In the genomic region with DNA sequence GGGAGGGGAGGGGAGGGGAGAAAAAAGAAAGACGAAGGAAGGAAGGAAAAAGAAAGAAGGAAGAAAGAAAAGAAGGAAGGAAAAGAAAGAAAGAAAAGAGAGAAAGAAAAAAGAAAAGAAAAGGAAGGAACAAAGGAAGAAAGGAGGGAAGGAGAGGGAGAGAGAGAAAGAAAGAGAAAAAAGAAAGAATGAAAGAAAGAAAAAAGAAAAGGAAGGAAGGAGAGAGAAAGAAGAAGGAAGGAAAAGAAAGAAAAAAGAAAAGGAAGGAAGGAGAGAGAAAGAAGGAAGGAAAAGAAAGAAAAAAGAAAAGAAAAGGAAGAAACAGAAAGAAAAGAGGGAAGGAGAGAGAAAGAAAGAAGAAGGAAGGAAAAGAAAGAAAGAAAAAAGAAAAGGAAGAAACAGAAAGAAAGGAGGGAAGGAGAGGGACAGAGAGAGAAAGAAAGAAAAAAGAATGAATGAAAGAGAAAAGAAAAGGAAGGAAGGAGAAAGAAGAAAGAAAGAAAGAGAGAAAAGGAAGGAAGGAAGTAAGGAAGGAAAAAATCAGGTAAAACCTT, we compare ENCODE assay signal across 1 cellular context.
TF ChIP-seq lines count a peak whose summit lies in the region.

No MANE protein-coding gene starts in this region.

TF ChIP-seq in HCT116, 20 proteins besides CTCF, POLR2A, EP300 and RAD21:
- TF ChIP-seq JUND (IDR thresholded peaks at IDR 0.05) (no peak), ELF1 (IDR thresholded peaks at IDR 0.05; ENCODE audit: borderline replicate concordance, low read depth) (no peak), EGR1 (IDR thresholded peaks at IDR 0.05; ENCODE audit: low read depth) (no peak), EZH2 (IDR thresholded peaks at IDR 0.05) (no peak), EZH2phosphoT487 (IDR thresholded peaks at IDR 0.05; ENCODE audit: borderline replicate concordance) (no peak), ZNF274 (IDR thresholded peaks at IDR 0.05; ENCODE audit: low read depth, low read length) (no peak), SRF (IDR thresholded peaks at IDR 0.05; ENCODE audit: low read depth) (no peak), SIN3A (IDR thresholded peaks at IDR 0.05; ENCODE audit: low read depth) (no peak), YY1 (IDR thresholded peaks at IDR 0.05; ENCODE audit: extremely low read depth, insufficient replicate concordance, low read depth, low read length) (no peak), TCF7L2 (IDR thresholded peaks at IDR 0.05; ENCODE audit: borderline replicate concordance, extremely low read depth, insufficient read depth, insufficient read length) (no peak), SP1 (IDR thresholded peaks at IDR 0.05; ENCODE audit: low read depth) (no peak), CEBPB (IDR thresholded peaks at IDR 0.05; ENCODE audit: low read depth) (no peak), FOSL1 (IDR thresholded peaks at IDR 0.05; ENCODE audit: low read depth) (no peak)
- TF ChIP-seq, protein P1, sequence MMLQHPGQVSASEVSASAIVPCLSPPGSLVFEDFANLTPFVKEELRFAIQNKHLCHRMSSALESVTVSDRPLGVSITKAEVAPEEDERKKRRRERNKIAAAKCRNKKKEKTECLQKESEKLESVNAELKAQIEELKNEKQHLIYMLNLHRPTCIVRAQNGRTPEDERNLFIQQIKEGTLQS (IDR thresholded peaks at IDR 0.05) = no peak
- TF ChIP-seq, protein P2, sequence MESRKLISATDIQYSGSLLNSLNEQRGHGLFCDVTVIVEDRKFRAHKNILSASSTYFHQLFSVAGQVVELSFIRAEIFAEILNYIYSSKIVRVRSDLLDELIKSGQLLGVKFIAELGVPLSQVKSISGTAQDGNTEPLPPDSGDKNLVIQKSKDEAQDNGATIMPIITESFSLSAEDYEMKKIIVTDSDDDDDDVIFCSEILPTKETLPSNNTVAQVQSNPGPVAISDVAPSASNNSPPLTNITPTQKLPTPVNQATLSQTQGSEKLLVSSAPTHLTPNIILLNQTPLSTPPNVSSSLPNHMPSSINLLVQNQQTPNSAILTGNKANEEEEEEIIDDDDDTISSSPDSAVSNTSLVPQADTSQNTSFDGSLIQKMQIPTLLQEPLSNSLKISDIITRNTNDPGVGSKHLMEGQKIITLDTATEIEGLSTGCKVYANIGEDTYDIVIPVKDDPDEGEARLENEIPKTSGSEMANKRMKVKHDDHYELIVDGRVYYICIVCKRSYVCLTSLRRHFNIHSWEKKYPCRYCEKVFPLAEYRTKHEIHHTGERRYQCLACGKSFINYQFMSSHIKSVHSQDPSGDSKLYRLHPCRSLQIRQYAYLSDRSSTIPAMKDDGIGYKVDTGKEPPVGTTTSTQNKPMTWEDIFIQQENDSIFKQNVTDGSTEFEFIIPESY (IDR thresholded peaks at IDR 0.05; ENCODE audit: extremely low read depth, insufficient replicate concordance, low read length) = no peak
TF ChIP-seq in HCT116: peak in this region for 0.
